In genomic region chr11:75768112-75768908, GRCh38 we compare ENCODE assay signal across 8 cellular contexts. TPM values are rescaled to one million over a fixed set of nuclear protein-coding genes. Genes with fewer than 3 reads are reported as not detected.
DNase-seq lines count a peak whose midpoint lies in the region; ATAC-seq and TF ChIP-seq lines count a peak whose summit lies in the region.

Gene DGAT2, plus strand, starts transcription at chr11:75768778. Its CDS starts 214 bp downstream, at chr11:75768992.

- H3K4me3 ChIP-seq in KMS-11 (IDR thresholded peaks at IDR 0.05; ENCODE audit: insufficient read depth, low read depth, low read length) (no peak within 1 kb of the TSS), fibroblast of lung (replicated peaks in 1 of 4; ENCODE audit: control extremely low read depth in 1 of 4, insufficient read depth in 1 of 4, low read depth in 3 of 4, low read length in 4 of 4) (peak within 1 kb of the TSS; percentile 28 to 51 (median 30))

- H4K20me1 ChIP-seq in KMS-11 (ENCODE audit: insufficient read depth) (no peaks in the 10 kb centered on the region), fibroblast of lung (ENCODE audit: control insufficient read depth, extremely low read depth, insufficient read depth, low read length) (no peaks in the 10 kb centered on the region)

- H3K36me3 Mint-ChIP-seq in activated T-cell treated with anti-CD3 and anti-CD28 coated beads, Interleukin-2, amount 50 U/mL, for 4 hours (ENCODE audit: insufficient read depth): no peaks in the 10 kb centered on the region
- no peaks in the 10 kb centered on the region for H3K36me3 Mint-ChIP-seq in natural killer cell treated with Interleukin-12 subunit alpha and Interleukin-12 subunit beta and Interleukin-15 and Interleukin-18, amount 100 ng/mL, for 72 hours
- H3K36me3 Mint-ChIP-seq in stimulated activated naive CD8-positive, alpha-beta T cell treated with anti-CD3 and anti-CD28 coated beads, Interleukin-15, Interleukin-2, amounts not matched to agents 100 ng/mL and 50 ng/mL, for 24 hours (ENCODE audit: low read depth): no peaks in the 10 kb centered on the region

- DNase-seq in DMS53 treated with DMSO at 0.1 percent for 48 hours (lab: John Stamatoyannopoulos, UW; ENCODE audit: unreplicated experiment): peak; percentile 93
- DNase-seq in activated T-cell treated with anti-CD3 and anti-CD28 coated beads, Interleukin-2, amount 50 U/mL, for 4 hours: peak; percentile 61
- DNase-seq in fibroblast of lung (ENCODE audit: low read depth in 2 of 2): peak; percentile 47 to 66
- peak; percentile 79 for DNase-seq in natural killer cell treated with Interleukin-12 subunit alpha and Interleukin-12 subunit beta and Interleukin-15 and Interleukin-18, amount 100 ng/mL, for 72 hours (ENCODE audit: low spot score)

- H3K27ac ChIP-seq in KMS-11 (peak within 1 kb of the TSS; percentile 91), fibroblast of lung (ENCODE audit: insufficient read depth, low read length) (no peak within 1 kb of the TSS)

- H3K9ac ChIP-seq in KMS-11: peak within 1 kb of the TSS; percentile 99
- peak within 1 kb of the TSS; percentile 69 for H3K9ac ChIP-seq in fibroblast of lung (ENCODE audit: insufficient read depth, low read length)

- peak; percentile 73 for ATAC-seq in GM21723 (IDR thresholded peaks at IDR 0.05; ENCODE audit: unreplicated experiment)
- ATAC-seq in activated T-cell treated with anti-CD3 and anti-CD28 coated beads, Interleukin-2, amount 50 U/mL, for 4 hours: peak; percentile 94 to 95
- ATAC-seq in natural killer cell treated with Interleukin-12 subunit alpha and Interleukin-12 subunit beta and Interleukin-15 and Interleukin-18, amount 100 ng/mL, for 72 hours: peak; percentile 86 to 87

- H3K36me3 ChIP-seq in KMS-11 (ENCODE audit: insufficient read depth) (no peaks in the 10 kb centered on the region), fibroblast of lung (ENCODE audit: control insufficient read depth, insufficient read depth, low read length) (no peaks in the 10 kb centered on the region)

- H3K4me2 ChIP-seq in KMS-11 (peak within 1 kb of the TSS; percentile 47), fibroblast of lung (ENCODE audit: extremely low read depth, insufficient read depth, low read length) (peak within 1 kb of the TSS; percentile 70)

- H3K79me2 ChIP-seq in KMS-11 (ENCODE audit: insufficient read depth, low read depth) (peaks cover 31% of the 10 kb centered on the region), fibroblast of lung (ENCODE audit: control insufficient read depth, insufficient read depth, low read length) (no peaks in the 10 kb centered on the region)

- no peaks in the 10 kb centered on the region for H3K27me3 ChIP-seq in KMS-11 (ENCODE audit: insufficient read depth, low read depth)
- H3K27me3 ChIP-seq in fibroblast of lung (ENCODE audit: control insufficient read depth, insufficient read depth, low read length): peaks cover 36% of the 10 kb centered on the region

- H3K9me3 Mint-ChIP-seq in activated T-cell treated with anti-CD3 and anti-CD28 coated beads, Interleukin-2, amount 50 U/mL, for 4 hours: no peaks in the 10 kb centered on the region
- H3K9me3 Mint-ChIP-seq in natural killer cell treated with Interleukin-12 subunit alpha and Interleukin-12 subunit beta and Interleukin-15 and Interleukin-18, amount 100 ng/mL, for 72 hours: no peaks in the 10 kb centered on the region
- no peaks in the 10 kb centered on the region for H3K9me3 Mint-ChIP-seq in stimulated activated naive CD8-positive, alpha-beta T cell treated with anti-CD3 and anti-CD28 coated beads, Interleukin-15, Interleukin-2, amounts not matched to agents 100 ng/mL and 50 ng/mL, for 24 hours

- peaks cover 19% of the 10 kb centered on the region for H3K4me1 Mint-ChIP-seq in activated T-cell treated with anti-CD3 and anti-CD28 coated beads, Interleukin-2, amount 50 U/mL, for 4 hours (ENCODE audit: low read depth)
- H3K4me1 Mint-ChIP-seq in natural killer cell treated with Interleukin-12 subunit alpha and Interleukin-12 subunit beta and Interleukin-15 and Interleukin-18, amount 100 ng/mL, for 72 hours (ENCODE audit: low read depth in 2 of 2): peaks cover 27 to 34% of the 10 kb centered on the region in 2 donors
- peaks cover 41% of the 10 kb centered on the region for H3K4me1 Mint-ChIP-seq in stimulated activated naive CD8-positive, alpha-beta T cell treated with anti-CD3 and anti-CD28 coated beads, Interleukin-15, Interleukin-2, amounts not matched to agents 100 ng/mL and 50 ng/mL, for 24 hours (ENCODE audit: low read depth)

- peaks cover 11% of the 10 kb centered on the region for H3K27me3 Mint-ChIP-seq in activated T-cell treated with anti-CD3 and anti-CD28 coated beads, Interleukin-2, amount 50 U/mL, for 4 hours (ENCODE audit: low read depth)
- peaks cover 29 to 33% of the 10 kb centered on the region in 2 donors for H3K27me3 Mint-ChIP-seq in natural killer cell treated with Interleukin-12 subunit alpha and Interleukin-12 subunit beta and Interleukin-15 and Interleukin-18, amount 100 ng/mL, for 72 hours
- H3K27me3 Mint-ChIP-seq in stimulated activated naive CD8-positive, alpha-beta T cell treated with anti-CD3 and anti-CD28 coated beads, Interleukin-15, Interleukin-2, amounts not matched to agents 100 ng/mL and 50 ng/mL, for 24 hours: peaks cover 24% of the 10 kb centered on the region

- peaks cover 34% of the 10 kb centered on the region for H3K4me1 ChIP-seq in KMS-11 (ENCODE audit: low read depth, poor library complexity, severe bottlenecking)
- no peaks in the 10 kb centered on the region for H3K4me1 ChIP-seq in fibroblast of lung (ENCODE audit: control insufficient read depth, extremely low read depth, insufficient read depth, low read length)

- TF ChIP-seq CTCF in KMS-11 (conservative IDR thresholded peaks at IDR 0.05; ENCODE audit: low read depth, low read length) (peak; percentile 69), fibroblast of lung (conservative IDR thresholded peaks at IDR 0.05 in 1 of 2, IDR thresholded peaks at IDR 0.05 in 1 of 2; ENCODE audit: low read depth in 1 of 2, low read length in 2 of 2) (peak in 1 of 2 donors; percentile 6)

- no peaks in the 10 kb centered on the region for H3K9me3 ChIP-seq in fibroblast of lung (ENCODE audit: control insufficient read depth, insufficient read depth, low read depth, low read length)

- H3K27ac Mint-ChIP-seq in natural killer cell treated with Interleukin-12 subunit alpha and Interleukin-12 subunit beta and Interleukin-15 and Interleukin-18, amount 100 ng/mL, for 72 hours: peak within 1 kb of the TSS; percentile 53 to 62
- peak within 1 kb of the TSS; percentile 65 for H3K27ac Mint-ChIP-seq in stimulated activated naive CD8-positive, alpha-beta T cell treated with anti-CD3 and anti-CD28 coated beads, Interleukin-15, Interleukin-2, amounts not matched to agents 100 ng/mL and 50 ng/mL, for 24 hours

- H2AFZ ChIP-seq in KMS-11 (ENCODE audit: low read depth): peak within 1 kb of the TSS; percentile 92
- peak within 1 kb of the TSS; percentile 48 for H2AFZ ChIP-seq in fibroblast of lung (ENCODE audit: low read length)

- H3K4me3 Mint-ChIP-seq in activated T-cell treated with anti-CD3 and anti-CD28 coated beads, Interleukin-2, amount 50 U/mL, for 4 hours: peak within 1 kb of the TSS; percentile 74
- H3K4me3 Mint-ChIP-seq in natural killer cell treated with Interleukin-12 subunit alpha and Interleukin-12 subunit beta and Interleukin-15 and Interleukin-18, amount 100 ng/mL, for 72 hours: peak within 1 kb of the TSS; percentile 58
- peak within 1 kb of the TSS; percentile 70 for H3K4me3 Mint-ChIP-seq in stimulated activated naive CD8-positive, alpha-beta T cell treated with anti-CD3 and anti-CD28 coated beads, Interleukin-15, Interleukin-2, amounts not matched to agents 100 ng/mL and 50 ng/mL, for 24 hours

TF ChIP-seq in PFSK-1, 5 proteins besides CTCF, POLR2A, EP300 and RAD21:
- TF ChIP-seq POLR2AphosphoS5 (IDR thresholded peaks at IDR 0.05; ENCODE audit: low read depth, low read length) (no peak), FOXP2 (optimal IDR thresholded peaks at IDR 0.05; ENCODE audit: borderline replicate concordance, extremely low read depth, extremely low read length, insufficient read depth) (peak; percentile 27)

RNA-seq across cellular contexts. Expression of gene DGAT2, which starts in this region (rescaled TPM):
- 1.7 TPM for polyA plus RNA-seq in PFSK-1 (2012; ENCODE audit: insufficient read length, low read depth)
- 1 to 10 TPM; 5.0 to 9.8 (median 5.8) TPM for total RNA-seq in activated T-cell treated with anti-CD3 and anti-CD28 coated beads, Interleukin-2, amount 50 U/mL, for 4 hours
- 1.3 and 2.3 TPM in 2 replicates for total RNA-seq in fibroblast of lung
- 0.32 and 0.77 TPM in 2 replicates for polyA plus RNA-seq in fibroblast of lung
- 0.38 and 0.77 TPM in 2 replicates for polyA plus RNA-seq in fibroblast of lung (2012)
- polyA minus RNA-seq in fibroblast of lung (ENCODE audit: low replicate concordance): 0.27 TPM in 1 of 2 replicates, not detected in the other
- total RNA-seq in natural killer cell treated with Interleukin-12 subunit alpha and Interleukin-12 subunit beta and Interleukin-15 and Interleukin-18, amount 100 ng/mL, for 72 hours: 1 to 10 TPM in 1 of 2 donors, under 1 TPM in 1; 1.00 to 3.1 TPM
